In genomic region chr5:18968966-18969365, GRCh38 we compare ENCODE assay signal across 14 cellular contexts.
"Had no signal": no experiment of that assay in that cellular context is flagged by ENCODE, and none has a peak within 500 bp of the region (broad histone marks: within the 10 kb centered on the region; RNA-seq: fewer than 3 reads in every experiment).

No MANE protein-coding gene starts in this region.

- H3K9me3 ChIP-seq: upper lobe of left lung had no signal

- H3K27me3 ChIP-seq: hepatocyte, upper lobe of left lung had no signal

- H3K4me2 ChIP-seq: hepatocyte had no signal

- H3K27ac ChIP-seq: hepatocyte, upper lobe of left lung had no signal

- ATAC-seq: activated CD4-positive, CD25-positive, alpha-beta regulatory T cell treated with anti-CD3 and anti-CD28 coated beads, Interleukin-2, amount 50 U/mL, for 24 hours; activated T-cell treated with anti-CD3 and anti-CD28 coated beads, Interleukin-2, amount 50 U/mL, for 72 hours; left ventricle myocardium superior had no signal

- H3K4me3 ChIP-seq: hepatocyte, upper lobe of left lung had no signal

- FAIRE-seq: astrocyte had no signal

- H3K79me2 ChIP-seq: hepatocyte had no signal

- H2AFZ ChIP-seq: hepatocyte had no signal

- DNase-seq: activated CD4-positive, alpha-beta memory T cell treated with anti-CD3 and anti-CD28 coated beads for 36 hours; activated naive CD8-positive, alpha-beta T cell treated with anti-CD3 and anti-CD28 coated beads, Interleukin-2, amount 10 ng/mL, durations not matched to agents 7 days and 5 days; activated T-cell treated with anti-CD3 and anti-CD28 coated beads, Interleukin-2, amount 50 U/mL, for 72 hours; central memory CD4-positive, alpha-beta T cell; cortex of kidney; effector memory CD4-positive, alpha-beta T cell; left ventricle myocardium superior; stimulated activated CD4-positive, alpha-beta T cell treated with anti-CD3 and anti-CD28 coated beads, Interleukin-2, amount 100 ng/mL, for 48 hours; stimulated activated naive CD4-positive, alpha-beta T cell treated with Interleukin-2 at 50 U/mL for 16 hours; T-helper 2 cell; upper lobe of left lung had no signal

- H3K36me3 ChIP-seq: upper lobe of left lung had no signal

- H3K4me1 ChIP-seq: upper lobe of left lung had no signal
